In genomic region chr2:35891936-35892335, GRCh38 we compare ENCODE assay signal across 18 cellular contexts.
A peak's percentile ranks its signal among the peaks of the same experiment; 100 is the strongest.
DNase-seq lines count a peak whose midpoint lies in the region; ATAC-seq, FAIRE-seq and TF ChIP-seq lines count a peak whose summit lies in the region.
"Had no signal": no experiment of that assay in that cellular context is flagged by ENCODE, and none has a peak within 500 bp of the region (broad histone marks: within the 10 kb centered on the region; RNA-seq: fewer than 3 reads in every experiment).

No MANE protein-coding gene starts in this region.

- H3K4me2 ChIP-seq in A549 (peak overlapping the region; percentile 45; the same call in 2 of the 3 replicates), MM.1S (ENCODE audit: low read depth, low read length) (peak overlapping the region; percentile 27; the same call in 1 of the 2 replicates)

- H3F3A ChIP-seq in MM.1S (ENCODE audit: insufficient read depth, low read length): no peaks in the 10 kb centered on the region

- H3K27ac ChIP-seq in A549 (no peak overlapping the region), MM.1S (ENCODE audit: low read length) (no peak overlapping the region)
- H3K27ac ChIP-seq in CD4-positive, CD25-positive, alpha-beta regulatory T cell (ENCODE audit: insufficient read depth, low read length, poor library complexity, severe bottlenecking): no peak overlapping the region
- H3K27ac ChIP-seq: esophagus squamous epithelium had no signal

- H2AFZ ChIP-seq in MM.1S (ENCODE audit: low read length): 0 out of 2 replicates have a peak overlapping the region, but pooled peaks have one; percentile 18

- H3K4me1 Mint-ChIP-seq in CD4-positive, CD25-positive, alpha-beta regulatory T cell: peaks cover 7 to 22% (median 16%) of the 10 kb centered on the region in 4 donors
- peaks cover 8% of the 10 kb centered on the region for H3K4me1 Mint-ChIP-seq in activated naive CD8-positive, alpha-beta T cell (ENCODE audit: low read depth)
- H3K4me1 Mint-ChIP-seq: nephron had no signal

- POLR2A ChIA-PET in A549 (lab: Yijun Ruan, JAX): no interaction called here

- no peak for TF ChIP-seq CTCF in A549 (IDR thresholded peaks at IDR 0.05)
- no peak for TF ChIP-seq CTCF in MM.1S (IDR thresholded peaks at IDR 0.05; ENCODE audit: low read length)

- peak overlapping the region in 2 of 3 donors; percentile 51 to 63 for H3K27ac Mint-ChIP-seq in CD4-positive, CD25-positive, alpha-beta regulatory T cell
- no peak overlapping the region for H3K27ac Mint-ChIP-seq in activated naive CD8-positive, alpha-beta T cell
- H3K27ac Mint-ChIP-seq: nephron had no signal

- H4K20me1 ChIP-seq in MM.1S (ENCODE audit: insufficient read depth, low read length): no peaks in the 10 kb centered on the region

- no peak for DNase-seq in A549 (ENCODE audit: low read depth in 1 of 2, low spot score in 1 of 2)
- DNase-seq in CD4-positive, CD25-positive, alpha-beta regulatory T cell: peak in 1 of 3 donors; percentile 22
- DNase-seq in MM.1S: peak; percentile 57
- no peak for DNase-seq in midbrain (lab: John Stamatoyannopoulos, UW)
- no peak for DNase-seq in KG1 (lab: John Stamatoyannopoulos, UW)
- DNase-seq in NCI-H2081 treated with DMSO at 0.1 percent for 48 hours (lab: John Stamatoyannopoulos, UW): no peak
- DNase-seq: activated CD4-positive, alpha-beta T cell treated with anti-CD3 and anti-CD28 coated beads for 48 hours; anterior cingulate cortex; effector CD4-positive, alpha-beta T cell; esophagus squamous epithelium; HCEC 1CT; mesenchymal stem cell; NCI-H146; stimulated activated naive CD8-positive, alpha-beta T cell treated with anti-CD3 and anti-CD28 coated beads, Interleukin-15, Interleukin-2, amounts not matched to agents 100 U/mL and 50 U/mL, for 24 hours; trophoblast cell had no signal

- peaks cover 0 to 6% (median 0%) of the 10 kb centered on the region in 7 donors for H3K9me3 Mint-ChIP-seq in CD4-positive, CD25-positive, alpha-beta regulatory T cell
- H3K9me3 Mint-ChIP-seq in activated naive CD8-positive, alpha-beta T cell (ENCODE audit: low read depth): no peaks in the 10 kb centered on the region
- H3K9me3 Mint-ChIP-seq: nephron had no signal

- 6% methylated on average over 2 of the region's 2 CpGs for WGBS in A549 (ENCODE audit: missing lambda C conversion rate)

- peak overlapping the region; percentile 74 to 92 (median 76) for H3K4me3 Mint-ChIP-seq in CD4-positive, CD25-positive, alpha-beta regulatory T cell
- peak overlapping the region; percentile 14 for H3K4me3 Mint-ChIP-seq in activated naive CD8-positive, alpha-beta T cell
- H3K4me3 Mint-ChIP-seq: nephron had no signal

- H3K36me3 Mint-ChIP-seq in CD4-positive, CD25-positive, alpha-beta regulatory T cell: no peaks in the 10 kb centered on the region
- H3K36me3 Mint-ChIP-seq in activated naive CD8-positive, alpha-beta T cell: no peaks in the 10 kb centered on the region

- no peak for FAIRE-seq in A549 (lab: Jason Lieb, UNC)

- H3K4me1 ChIP-seq in A549 (no peaks in the 10 kb centered on the region), MM.1S (ENCODE audit: low read length) (peaks cover 6% of the 10 kb centered on the region; the same call in 1 of the 2 replicates)
- no peaks in the 10 kb centered on the region for H3K4me1 ChIP-seq in CD4-positive, CD25-positive, alpha-beta regulatory T cell (ENCODE audit: control insufficient read depth, insufficient read depth, low read length, poor library complexity, severe bottlenecking)
- H3K4me1 ChIP-seq: esophagus squamous epithelium had no signal

- TF ChIP-seq RAD21 in A549 (conservative IDR thresholded peaks at IDR 0.05 in 1 of 2, IDR thresholded peaks at IDR 0.05 in 1 of 2): no peak

- H3K9me3 ChIP-seq in A549 (no peaks in the 10 kb centered on the region), MM.1S (replicated peaks; ENCODE audit: insufficient read depth, low read length) (no peaks in the 10 kb centered on the region)
- H3K9me3 ChIP-seq in CD4-positive, CD25-positive, alpha-beta regulatory T cell (ENCODE audit: control insufficient read depth in 2 of 2, low read length in 2 of 2): no peaks in the 10 kb centered on the region
- H3K9me3 ChIP-seq: esophagus squamous epithelium had no signal

- H3K4me3 ChIP-seq in A549 (0 out of 3 replicates have a peak overlapping the region, but pooled peaks have one; percentile 7), MM.1S (ENCODE audit: low read length) (peak overlapping the region; percentile 18; the same call in 1 of the 2 replicates)
- H3K4me3 ChIP-seq in CD4-positive, CD25-positive, alpha-beta regulatory T cell (ENCODE audit: low read depth, low read length): peak overlapping the region; percentile 76
- H3K4me3 ChIP-seq: esophagus squamous epithelium had no signal

- TF ChIP-seq EP300 in A549 (IDR thresholded peaks at IDR 0.05): no peak

- peaks cover 4% of the 10 kb centered on the region for H3K27me3 Mint-ChIP-seq in CD4-positive, CD25-positive, alpha-beta regulatory T cell
- H3K27me3 Mint-ChIP-seq in activated naive CD8-positive, alpha-beta T cell: no peaks in the 10 kb centered on the region

- H3K27me3 ChIP-seq in CD4-positive, CD25-positive, alpha-beta regulatory T cell (ENCODE audit: control insufficient read depth, insufficient read depth, low read length): no peaks in the 10 kb centered on the region
- no peaks in the 10 kb centered on the region for H3K27me3 ChIP-seq in MM.1S (replicated peaks; ENCODE audit: insufficient read depth, low read length)
- H3K27me3 ChIP-seq: esophagus squamous epithelium had no signal

- H3K36me3 ChIP-seq in CD4-positive, CD25-positive, alpha-beta regulatory T cell (ENCODE audit: control insufficient read depth, insufficient read depth, low read length): no peaks in the 10 kb centered on the region
- no peaks in the 10 kb centered on the region for H3K36me3 ChIP-seq in MM.1S (replicated peaks; ENCODE audit: insufficient read depth, low read length)
- H3K36me3 ChIP-seq: esophagus squamous epithelium had no signal

- TF ChIP-seq POLR2A in A549 (IDR thresholded peaks at IDR 0.05; ENCODE audit: low read length): no peak

- CTCF ChIA-PET in A549 (lab: Yijun Ruan, JAX): no interaction called here

- H3K9ac ChIP-seq in MM.1S (ENCODE audit: low read length): no peak overlapping the region

- no peak for ATAC-seq in A549
- no peak for ATAC-seq in CD4-positive, CD25-positive, alpha-beta regulatory T cell (ENCODE audit: low read depth in 2 of 2)
- ATAC-seq in GM18909 (IDR thresholded peaks at IDR 0.05; ENCODE audit: poor library complexity, unreplicated experiment): no peak
- ATAC-seq: stimulated activated naive CD8-positive, alpha-beta T cell treated with anti-CD3 and anti-CD28 coated beads, Interleukin-15, Interleukin-2, amounts not matched to agents 100 U/mL and 50 U/mL, for 24 hours had no signal

- H3K79me2 ChIP-seq in MM.1S (ENCODE audit: low read length): no peaks in the 10 kb centered on the region

- no peaks in the 10 kb centered on the region for H3K9me2 ChIP-seq in MM.1S (replicated peaks; ENCODE audit: insufficient read depth, low read length)

TF ChIP-seq in A549, 52 proteins besides CTCF, POLR2A, EP300 and RAD21:
- TF ChIP-seq KDM1A (IDR thresholded peaks at IDR 0.05; ENCODE audit: low read depth): no peak
- no peak for TF ChIP-seq RCOR1 (IDR thresholded peaks at IDR 0.05; ENCODE audit: low read depth, low read length)
- no peak for TF ChIP-seq HOXB5 (CRISPR knock-in tag; IDR thresholded peaks at IDR 0.05)
- no peak for TF ChIP-seq RARB (CRISPR knock-in tag; IDR thresholded peaks at IDR 0.05)
- TF ChIP-seq TP53 (CRISPR knock-in tag; IDR thresholded peaks at IDR 0.05): no peak
- TF ChIP-seq CBX8 (IDR thresholded peaks at IDR 0.05): no peak
- TF ChIP-seq, protein P1, sequence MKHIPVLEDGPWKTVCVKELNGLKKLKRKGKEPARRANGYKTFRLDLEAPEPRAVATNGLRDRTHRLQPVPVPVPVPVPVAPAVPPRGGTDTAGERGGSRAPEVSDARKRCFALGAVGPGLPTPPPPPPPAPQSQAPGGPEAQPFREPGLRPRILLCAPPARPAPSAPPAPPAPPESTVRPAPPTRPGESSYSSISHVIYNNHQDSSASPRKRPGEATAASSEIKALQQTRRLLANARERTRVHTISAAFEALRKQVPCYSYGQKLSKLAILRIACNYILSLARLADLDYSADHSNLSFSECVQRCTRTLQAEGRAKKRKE (CRISPR knock-in tag; IDR thresholded peaks at IDR 0.05; ENCODE audit: low read depth): no peak
- TF ChIP-seq BHLHE40 (IDR thresholded peaks at IDR 0.05; ENCODE audit: low read depth, low read length): no peak
- no peak for TF ChIP-seq GATA3 (IDR thresholded peaks at IDR 0.05; ENCODE audit: borderline replicate concordance)
- no peak for TF ChIP-seq JUNB (IDR thresholded peaks at IDR 0.05)
- TF ChIP-seq NPAS2 (CRISPR knock-in tag; IDR thresholded peaks at IDR 0.05; ENCODE audit: borderline replicate concordance): no peak
- TF ChIP-seq HDAC2 (IDR thresholded peaks at IDR 0.05): no peak
- TF ChIP-seq HOXA7 (CRISPR knock-in tag; IDR thresholded peaks at IDR 0.05): no peak
TF ChIP-seq in A549: peak in this region for 0.

Comparison
In these comparisons a context has a peak if more than half of its experiments do, and no peak if none do; other contexts are left out.
1. H3K4me3 ChIP-seq: peak in every context shown above with its lines; median percentile 76 in CD4-positive, CD25-positive, alpha-beta regulatory T cell; 18 in MM.1S; 7 in A549.